ENCODE assay signal across 29 cellular contexts in genomic region chr10:77599651-77600050, GRCh38. TPM values are rescaled to one million over a fixed set of nuclear protein-coding genes. Genes with fewer than 3 reads are reported as not detected.
"Had no signal": no experiment of that assay in that cellular context is flagged by ENCODE, and none has a peak within 500 bp of the region (broad histone marks: within the 10 kb centered on the region; RNA-seq: fewer than 3 reads in every experiment).

No MANE protein-coding gene starts in this region.

- H3K9me3 Mint-ChIP-seq: activated CD4-positive, alpha-beta memory T cell treated with anti-CD3 and anti-CD28 coated beads, Interleukin-2, amount 10 ng/mL, durations not matched to agents 7 days and 5 days; activated CD4-positive, alpha-beta T cell treated with anti-CD3 and anti-CD28 coated beads, Interleukin-2, amount 10 ng/mL, durations not matched to agents 7 days and 5 days; activated naive CD8-positive, alpha-beta T cell treated with anti-CD3 and anti-CD28 coated beads, Interleukin-2, amount 50 U/mL, for 24 hours; activated T-cell treated with anti-CD3 and anti-CD28 coated beads, Interleukin-2, amount 50 U/mL, for 24 hours; activated T-cell treated with anti-CD3 and anti-CD28 coated beads, Interleukin-2, amount 50 U/mL, for 72 hours; activated T-helper 17 cell treated with anti-CD3 and anti-CD28 coated beads, Interleukin-2, amount 50 U/mL, for 72 hours had no signal

- H3K4me3 Mint-ChIP-seq: activated CD4-positive, alpha-beta memory T cell treated with anti-CD3 and anti-CD28 coated beads, Interleukin-2, amount 10 ng/mL, durations not matched to agents 7 days and 5 days; activated CD4-positive, alpha-beta T cell treated with anti-CD3 and anti-CD28 coated beads, Interleukin-2, amount 10 ng/mL, durations not matched to agents 7 days and 5 days; activated naive CD8-positive, alpha-beta T cell; activated naive CD8-positive, alpha-beta T cell treated with anti-CD3 and anti-CD28 coated beads, Interleukin-2, amount 50 U/mL, for 24 hours; activated T-cell treated with anti-CD3 and anti-CD28 coated beads, Interleukin-2, amount 50 U/mL, for 24 hours; activated T-cell treated with anti-CD3 and anti-CD28 coated beads, Interleukin-2, amount 50 U/mL, for 72 hours; activated T-helper 17 cell treated with anti-CD3 and anti-CD28 coated beads, Interleukin-2, amount 50 U/mL, for 72 hours had no signal

- H3K36me3 Mint-ChIP-seq: activated naive CD8-positive, alpha-beta T cell had no signal

- ATAC-seq: activated naive CD8-positive, alpha-beta T cell treated with anti-CD3 and anti-CD28 coated beads, Interleukin-2, amount 50 U/mL, for 24 hours; activated T-cell treated with anti-CD3 and anti-CD28 coated beads, Interleukin-2, amount 50 U/mL, for 72 hours; activated T-helper 17 cell treated with anti-CD3 and anti-CD28 coated beads, Interleukin-2, amount 50 U/mL, for 72 hours; body of pancreas; esophagus mucosa had no signal

- H3K9me3 ChIP-seq: adrenal gland, body of pancreas, colonic mucosa had no signal

- H3K27ac Mint-ChIP-seq: activated CD4-positive, alpha-beta memory T cell treated with anti-CD3 and anti-CD28 coated beads, Interleukin-2, amount 10 ng/mL, durations not matched to agents 7 days and 5 days; activated CD4-positive, alpha-beta T cell treated with anti-CD3 and anti-CD28 coated beads, Interleukin-2, amount 10 ng/mL, durations not matched to agents 7 days and 5 days; activated naive CD8-positive, alpha-beta T cell; activated naive CD8-positive, alpha-beta T cell treated with anti-CD3 and anti-CD28 coated beads, Interleukin-2, amount 50 U/mL, for 24 hours; activated T-cell treated with anti-CD3 and anti-CD28 coated beads, Interleukin-2, amount 50 U/mL, for 24 hours; activated T-cell treated with anti-CD3 and anti-CD28 coated beads, Interleukin-2, amount 50 U/mL, for 72 hours; activated T-helper 17 cell treated with anti-CD3 and anti-CD28 coated beads, Interleukin-2, amount 50 U/mL, for 72 hours had no signal

- FAIRE-seq: endometrium, endothelial cell of umbilical vein, frontal cortex had no signal

- DNase-seq: activated CD4-positive, alpha-beta memory T cell treated with anti-CD3 and anti-CD28 coated beads, Interleukin-2, amount 10 ng/mL, durations not matched to agents 7 days and 5 days; activated CD4-positive, alpha-beta T cell treated with anti-CD3 and anti-CD28 coated beads for 1 hour; activated CD4-positive, alpha-beta T cell treated with anti-CD3 and anti-CD28 coated beads for 4 hours; activated CD4-positive, alpha-beta T cell treated with anti-CD3 and anti-CD28 coated beads, Interleukin-2, amount 10 ng/mL, durations not matched to agents 7 days and 5 days; activated CD4-positive, alpha-beta T cell treated with anti-CD3 and anti-CD28 coated beads, Interleukin-2, amount 50 U/mL, for 4 hours; activated CD8-positive, alpha-beta memory T cell treated with anti-CD3 and anti-CD28 coated beads, Interleukin-2, amount 50 U/mL, for 48 hours; activated effector memory CD4-positive, alpha-beta T cell treated with Interleukin-2 at 50 U/mL for 16 hours; activated gamma-delta T cell treated with Interleukin-2 at 50 U/mL for 16 hours; activated naive CD4-positive, alpha-beta T cell treated with anti-CD3 and anti-CD28 coated beads, Interleukin-2, amount 50 U/mL, for 16 hours; activated naive CD4-positive, alpha-beta T cell treated with Interleukin-2 at 50 U/mL for 16 hours; activated naive CD8-positive, alpha-beta T cell treated with anti-CD3 and anti-CD28 coated beads, Interleukin-2, amount 50 U/mL, for 24 hours; activated T-cell treated with anti-CD3 and anti-CD28 coated beads for 4 hours; activated T-cell treated with anti-CD3 and anti-CD28 coated beads, Interleukin-2, amount 50 U/mL, for 24 hours; activated T-cell treated with anti-CD3 and anti-CD28 coated beads, Interleukin-2, amount 50 U/mL, for 72 hours; adrenal gland; amygdala; body of pancreas; caudate nucleus; colonic mucosa; effector CD8-positive, alpha-beta T cell; foreskin fibroblast; glutamatergic neuron; T-helper 2 cell had no signal

- H3K4me3 ChIP-seq: adrenal gland, body of pancreas, colonic mucosa had no signal

- H3K27me3 ChIP-seq: adrenal gland, body of pancreas, colonic mucosa had no signal

- H3K27me3 Mint-ChIP-seq: activated naive CD8-positive, alpha-beta T cell treated with anti-CD3 and anti-CD28 coated beads, Interleukin-2, amount 50 U/mL, for 24 hours had no signal

- H3K4me1 Mint-ChIP-seq: activated T-helper 17 cell treated with anti-CD3 and anti-CD28 coated beads, Interleukin-2, amount 50 U/mL, for 72 hours had no signal

- H3K36me3 ChIP-seq: adrenal gland, colonic mucosa had no signal

- H3K27ac ChIP-seq: adrenal gland, body of pancreas, colonic mucosa had no signal

RNA-seq across cellular contexts. Expression of gene KCNMA1, which starts 38.0 kb away (rescaled TPM):
- total RNA-seq: activated CD4-positive, alpha-beta T cell treated with anti-CD3 and anti-CD28 coated beads, Interleukin-2, amount 10 ng/mL, durations not matched to agents 7 days and 5 days had no signal
